ENCODE assay signal across 19 cellular contexts in the genomic region with DNA sequence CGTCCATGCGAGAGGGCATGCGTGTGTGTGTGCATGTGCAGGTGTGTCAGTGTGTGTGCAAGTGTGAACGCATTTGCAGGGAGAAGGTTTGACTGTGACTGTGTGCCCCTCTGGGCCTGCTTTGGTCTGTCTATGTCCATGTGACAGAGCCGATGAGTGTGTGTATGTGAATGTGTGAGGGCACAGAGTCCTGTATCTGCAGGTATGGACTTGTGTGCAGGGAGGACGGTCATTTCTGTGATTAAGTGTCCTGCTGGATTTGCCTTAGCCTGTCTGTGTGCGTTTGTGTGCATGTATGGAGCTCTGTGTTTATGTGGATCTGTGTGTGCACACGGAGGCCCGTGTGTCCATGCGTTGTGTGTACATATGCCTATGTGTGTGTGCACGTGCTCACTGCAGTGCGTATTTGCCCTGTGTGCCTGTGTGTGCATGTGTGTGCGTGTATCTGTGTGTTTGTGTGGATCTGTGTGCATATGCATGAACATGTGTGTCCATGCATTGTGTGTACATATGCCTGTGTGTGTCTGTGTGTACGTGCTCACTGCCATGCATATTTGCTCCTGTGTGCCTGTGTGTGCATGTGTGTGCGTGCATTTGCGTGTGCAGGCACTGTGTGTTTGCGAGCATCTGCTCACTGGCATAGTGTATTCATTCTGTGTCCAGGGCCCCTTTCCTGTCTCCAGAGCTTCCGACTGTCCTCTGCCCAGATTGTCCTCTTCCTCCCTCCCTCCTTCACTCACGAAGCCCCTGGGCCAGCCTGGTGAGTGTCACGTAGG. TPM values are rescaled to one million over a fixed set of nuclear protein-coding genes. Genes with fewer than 3 reads are reported as not detected.
DNase-seq lines count a peak whose midpoint lies in the region; ATAC-seq, FAIRE-seq and TF ChIP-seq lines count a peak whose summit lies in the region.
"Had no signal": no experiment of that assay in that cellular context is flagged by ENCODE, and none has a peak within 500 bp of the region (broad histone marks: within the 10 kb centered on the region; RNA-seq: fewer than 3 reads in every experiment).

No MANE protein-coding gene starts in this region.

- H3K27ac Mint-ChIP-seq in WTC11 (peak overlapping the region; percentile 67), glutamatergic neuron (ENCODE audit: unreplicated experiment) (peak overlapping the region; percentile 29)
- H3K27ac Mint-ChIP-seq in activated T-cell treated with anti-CD3 and anti-CD28 coated beads, Interleukin-2, amount 50 U/mL, for 72 hours: no peak overlapping the region

- BruUV-seq in HepG2 (replicated peaks; lab: Mats Ljungman, UMichigan): no TSS peak

- WGBS in HepG2 (ENCODE audit: low lambda C conversion rate): 57% methylated on average over 14 of the region's 20 CpGs
- 88% methylated on average over 6 of the region's 20 CpGs for WGBS in right lobe of liver (ENCODE audit: insufficient coverage, low coverage, low lambda C conversion rate, missing lambda C conversion rate)

- H3K9me3 ChIP-seq in HepG2 (ENCODE audit: low read length): no peaks in the 10 kb centered on the region
- no peaks in the 10 kb centered on the region for H3K9me3 ChIP-seq in right lobe of liver
- H3K9me3 ChIP-seq: BLaER1 treated with 17β-estradiol and CSF1 and Interleukin-3, amounts not matched to agents 10 nM and 100 nM; HAP-1; MG63 had no signal

- H3K4me1 Mint-ChIP-seq in WTC11 (peaks cover 26% of the 10 kb centered on the region), glutamatergic neuron (ENCODE audit: low read depth, unreplicated experiment) (peaks cover 1% of the 10 kb centered on the region)
- peaks cover 4% of the 10 kb centered on the region for H3K4me1 Mint-ChIP-seq in activated T-cell treated with anti-CD3 and anti-CD28 coated beads, Interleukin-2, amount 50 U/mL, for 72 hours (ENCODE audit: low read depth)

- H3K4me1 ChIP-seq in HepG2 (ENCODE audit: insufficient read depth, low read length) (peaks cover 14% of the 10 kb centered on the region), right lobe of liver (no peaks in the 10 kb centered on the region)
- H3K4me1 ChIP-seq: HAP-1 had no signal

- FAIRE-seq in HepG2 (lab: Jason Lieb, UNC): no peak
- FAIRE-seq: A204.1, GM12892 had no signal

- DNase-seq in HepG2 (ENCODE audit: low spot score) (no peak), right lobe of liver (no peak), WTC11 (ENCODE audit: low spot score) (no peak), glutamatergic neuron (no peak), GM20000 (ENCODE audit: low spot score) (no peak), Right ventricle myocardium superior (no peak)
- DNase-seq in activated T-cell treated with anti-CD3 and anti-CD28 coated beads, Interleukin-2, amount 50 U/mL, for 72 hours: no peak
- DNase-seq: GDM1, MG63, NCI-H1092 treated with DMSO at 0.1 percent for 48 hours, NCI-H2081 treated with DMSO at 0.1 percent for 48 hours, NCI-H510A treated with DMSO at 0.1 percent for 48 hours, NCI-H82, PC-9 had no signal

- H3K27me3 Mint-ChIP-seq in WTC11 (ENCODE audit: low read depth): no peaks in the 10 kb centered on the region; the same call in 1 of the 2 replicates
- peaks cover 8% of the 10 kb centered on the region for H3K27me3 Mint-ChIP-seq in glutamatergic neuron (ENCODE audit: unreplicated experiment)
- H3K27me3 Mint-ChIP-seq in activated T-cell treated with anti-CD3 and anti-CD28 coated beads, Interleukin-2, amount 50 U/mL, for 72 hours (ENCODE audit: low read depth): peaks cover 16% of the 10 kb centered on the region

- TF ChIP-seq EP300 in HepG2 (IDR thresholded peaks at IDR 0.05; ENCODE audit: low read depth in 2 of 2, low read length in 2 of 2): no peak
- no peak for TF ChIP-seq EP300 in HepG2 (CRISPR knock-in tag; IDR thresholded peaks at IDR 0.05; ENCODE audit: borderline replicate concordance)

- TF ChIP-seq POLR2A in HepG2 (IDR thresholded peaks at IDR 0.05; ENCODE audit: insufficient read depth in 1 of 2, low read depth in 2 of 2, low read length in 2 of 2): no peak
- no peak for TF ChIP-seq POLR2A in right lobe of liver (IDR thresholded peaks at IDR 0.05)

- no peak for TF ChIP-seq RAD21 in HepG2 (CRISPR knock-in tag; IDR thresholded peaks at IDR 0.05)

- no peak overlapping the region for H3K9ac ChIP-seq in HepG2 (ENCODE audit: insufficient read depth, low read depth, low read length)
- H3K9ac ChIP-seq: BLaER1 treated with 17β-estradiol and CSF1 and Interleukin-3, amounts not matched to agents 10 nM and 100 nM had no signal

- ATAC-seq in HepG2 (no peak), right lobe of liver (no peak), WTC11 (no peak), GM19455 (IDR thresholded peaks at IDR 0.05; ENCODE audit: unreplicated experiment) (no peak), Right ventricle myocardium superior (ENCODE audit: poor library complexity) (no peak)
- ATAC-seq in activated T-cell treated with anti-CD3 and anti-CD28 coated beads, Interleukin-2, amount 50 U/mL, for 72 hours (replicated peaks in 1 of 2): no peak

- intact Hi-C loops in HepG2 (cut with micrococcal nuclease; ENCODE audit: unreplicated experiment): no loop called here
- intact Hi-C loops in right lobe of liver (cut with DNase I): no loop called here
- intact Hi-C loops in Right ventricle myocardium superior (cut with DNase I): no loop called here

- CTCF ChIA-PET in HepG2 (lab: Yijun Ruan, JAX; ENCODE audit: low intra/inter-chr PET ratio, low total read pairs) (no interaction called here), WTC11 (lab: Charles Lee) (interaction anchor here (1.9 to 3.2 kb wide), 2 partner anchors 34 to 57 kb away, joined by 5 to 17 read pairs; no protein-coding TSS in a partner anchor)

- H3K36me3 Mint-ChIP-seq in WTC11 (no peaks in the 10 kb centered on the region), glutamatergic neuron (ENCODE audit: unreplicated experiment) (no peaks in the 10 kb centered on the region)
- no peaks in the 10 kb centered on the region for H3K36me3 Mint-ChIP-seq in activated T-cell treated with anti-CD3 and anti-CD28 coated beads, Interleukin-2, amount 50 U/mL, for 72 hours (ENCODE audit: insufficient read depth in 2 of 2)

- no peak overlapping the region for H3K4me2 ChIP-seq in HepG2 (ENCODE audit: low read depth, low read length)
- H3K4me2 ChIP-seq: BLaER1 treated with 17β-estradiol and CSF1 and Interleukin-3, amounts not matched to agents 10 nM and 100 nM; PC-9 had no signal

- no peaks in the 10 kb centered on the region for H4K20me1 ChIP-seq in HepG2 (ENCODE audit: insufficient read depth, low read length)

- H3K27me3 ChIP-seq in HepG2 (ENCODE audit: control insufficient read depth in 1 of 2, insufficient read depth in 2 of 2, low read length in 2 of 2): peaks cover 3 to 24% of the 10 kb centered on the region in 2 experiments
- H3K27me3 ChIP-seq in right lobe of liver: no peaks in the 10 kb centered on the region
- H3K27me3 ChIP-seq: MG63 had no signal

- H3K27ac ChIP-seq in HepG2 (ENCODE audit: extremely low read length, insufficient read depth, low read length): no peak overlapping the region
- H3K27ac ChIP-seq in right lobe of liver: no peak overlapping the region
- H3K27ac ChIP-seq: BLaER1 treated with 17β-estradiol and CSF1 and Interleukin-3, amounts not matched to agents 10 nM and 100 nM; PC-9 had no signal

- H3K79me2 ChIP-seq in HepG2 (ENCODE audit: insufficient read depth, low read length): no peaks in the 10 kb centered on the region

- no peak overlapping the region for H3K4me3 Mint-ChIP-seq in WTC11
- H3K4me3 Mint-ChIP-seq in glutamatergic neuron (ENCODE audit: unreplicated experiment): no peak overlapping the region
- H3K4me3 Mint-ChIP-seq in activated T-cell treated with anti-CD3 and anti-CD28 coated beads, Interleukin-2, amount 50 U/mL, for 72 hours: no peak overlapping the region

- H3K36me3 ChIP-seq in HepG2 (replicated peaks in 1 of 2; ENCODE audit: control insufficient read depth in 1 of 2, insufficient read depth in 2 of 2, low read length in 2 of 2): no peaks in the 10 kb centered on the region
- H3K36me3 ChIP-seq in right lobe of liver: no peaks in the 10 kb centered on the region
- H3K36me3 ChIP-seq: BLaER1 treated with 17β-estradiol and CSF1 and Interleukin-3, amounts not matched to agents 10 nM and 100 nM; HAP-1; MG63 had no signal

- no peaks in the 10 kb centered on the region for H3K9me3 Mint-ChIP-seq in WTC11
- H3K9me3 Mint-ChIP-seq in glutamatergic neuron (ENCODE audit: unreplicated experiment): peaks cover 9% of the 10 kb centered on the region
- H3K9me3 Mint-ChIP-seq in activated T-cell treated with anti-CD3 and anti-CD28 coated beads, Interleukin-2, amount 50 U/mL, for 72 hours: no peaks in the 10 kb centered on the region

- POLR2A ChIA-PET in HepG2 (lab: Yijun Ruan, JAX) (no interaction called here), WTC11 (lab: Charles Lee) (no interaction called here)

- no peak overlapping the region for H2AFZ ChIP-seq in HepG2 (ENCODE audit: low read length)
- H2AFZ ChIP-seq: PC-9 had no signal

- H3K4me3 ChIP-seq in HepG2 (replicated peaks in 1 of 3; ENCODE audit: insufficient read depth in 1 of 3, low read depth in 2 of 3, low read length in 3 of 3) (no peak overlapping the region), right lobe of liver (no peak overlapping the region)
- H3K4me3 ChIP-seq: BLaER1 treated with 17β-estradiol and CSF1 and Interleukin-3, amounts not matched to agents 10 nM and 100 nM; HAP-1; MG63; PC-9 had no signal

- in situ Hi-C loops in HepG2 (cut with HindIII; ENCODE audit: extremely low pct_ligation_motif_present, low pct_unique_long_range_greater_than_20kb): no loop called here

- TF ChIP-seq CTCF in HepG2 (CRISPR knock-in tag; IDR thresholded peaks at IDR 0.05): no peak
- TF ChIP-seq CTCF in right lobe of liver (IDR thresholded peaks at IDR 0.05): no peak
- TF ChIP-seq CTCF in WTC11 (IDR thresholded peaks at IDR 0.05): no peak
- no peak for TF ChIP-seq CTCF in glutamatergic neuron (IDR thresholded peaks at IDR 0.05; ENCODE audit: partially characterized antibody, unreplicated experiment)
- no peak for TF ChIP-seq CTCF in GM20000 (IDR thresholded peaks at IDR 0.05; ENCODE audit: extremely low read depth, missing control alignments)

RNA-seq across cellular contexts. Expression of gene EMID1, which starts 5.6 kb away (rescaled TPM):
- total RNA-seq in HepG2 (2016; rRNA removed; fragmentation: Illumina TruSeq; extraction: Trizol): 0.21 and 0.82 TPM in 2 replicates
- 2.7 and 2.8 TPM in 2 replicates for total RNA-seq in HepG2 (2016; cell fraction: cytosol; rRNA removed; fragmentation: Illumina TruSeq; extraction: Trizol; ENCODE audit: low read depth)
- total RNA-seq in HepG2 (2016; cell fraction: insoluble cytoplasmic fraction; rRNA removed; fragmentation: Illumina TruSeq; extraction: Trizol): 0.09 and 0.26 TPM in 2 replicates
- 1.7 and 2.1 TPM in 2 replicates for total RNA-seq in HepG2 (2016; cell fraction: membrane; rRNA removed; fragmentation: Illumina TruSeq; extraction: Trizol)
- 0.25 and 0.50 TPM in 2 replicates for total RNA-seq in HepG2 (2016; cell fraction: nucleus; rRNA removed; fragmentation: Illumina TruSeq; extraction: Trizol)
- 0.45 and 0.81 TPM in 2 replicates for polyA plus RNA-seq in HepG2 (2011; rRNA removed)
- 0.37 and 1.1 TPM in 2 replicates for polyA plus RNA-seq in HepG2 (2011; cell fraction: cytosol; rRNA removed)
- 2.1 and 2.4 TPM in 2 replicates for polyA plus RNA-seq in HepG2 (2011; cell fraction: nucleus; rRNA removed)
- polyA plus RNA-seq in HepG2 (2012): 0.46 and 0.72 TPM in 2 replicates
- 2.6 and 3.8 TPM in 2 replicates for polyA plus RNA-seq in HepG2 (2016; cell fraction: cytosol; fragmentation: Illumina TruSeq; extraction: Trizol; ENCODE audit: low read depth)
- 0.25 and 0.50 TPM in 2 replicates for polyA plus RNA-seq in HepG2 (2016; cell fraction: insoluble cytoplasmic fraction; fragmentation: Illumina TruSeq; extraction: Trizol; ENCODE audit: low read depth)
- polyA plus RNA-seq in HepG2 (2016; cell fraction: membrane; fragmentation: Illumina TruSeq; extraction: Trizol; ENCODE audit: low read depth): 1.4 and 2.2 TPM in 2 replicates
- polyA plus RNA-seq in HepG2 (2016; cell fraction: nucleus; fragmentation: Illumina TruSeq; extraction: Trizol; ENCODE audit: insufficient read depth, low read depth): 1.0 TPM in 2 replicates
- 0.09 and 2.4 TPM in 2 replicates for polyA minus RNA-seq in HepG2 (2011; rRNA and poly(A)+ RNA removed; ENCODE audit: low replicate concordance)
- not detected in 2 replicates for polyA minus RNA-seq in HepG2 (2011; cell fraction: cytosol; rRNA and poly(A)+ RNA removed)
- polyA minus RNA-seq in HepG2 (2011; cell fraction: nucleus; rRNA and poly(A)+ RNA removed): 0.99 and 1.3 TPM in 2 replicates
- total RNA-seq in right lobe of liver: 1 to 10 TPM; 1.1 to 2.7 (median 1.5) TPM
- 6.0 to 8.6 TPM (median 6.1 TPM) in 3 replicates for total RNA-seq in WTC11 (2021)
- 0.76 TPM for total RNA-seq in glutamatergic neuron (ENCODE audit: unreplicated experiment)
- total RNA-seq in activated T-cell treated with anti-CD3 and anti-CD28 coated beads, Interleukin-2, amount 50 U/mL, for 72 hours: under 1 TPM in 1 of 2 donors, not detected in 1; 0.14 TPM
- 0.32 TPM for total RNA-seq in Right ventricle myocardium superior

RNA-seq across cellular contexts. Expression of gene RHBDD3, which starts 56.5 kb away (rescaled TPM):
- total RNA-seq in HepG2 (2016; rRNA removed; fragmentation: Illumina TruSeq; extraction: Trizol) (12.6 and 26.7 TPM in 2 replicates), right lobe of liver (10 to 100 TPM in 5 of 6 experiments, 1 to 10 TPM in 1; 9.7 to 35.3 (median 14.7) TPM), WTC11 (2021) (69.6 to 78.2 TPM (median 77.9 TPM) in 3 replicates), glutamatergic neuron (ENCODE audit: unreplicated experiment) (50.4 TPM), Right ventricle myocardium superior (11.7 TPM)
- total RNA-seq in HepG2 (2016; cell fraction: cytosol; rRNA removed; fragmentation: Illumina TruSeq; extraction: Trizol; ENCODE audit: low read depth): 8.3 and 9.2 TPM in 2 replicates
- 12.3 and 26.7 TPM in 2 replicates for total RNA-seq in HepG2 (2016; cell fraction: insoluble cytoplasmic fraction; rRNA removed; fragmentation: Illumina TruSeq; extraction: Trizol)
- 16.9 and 21.6 TPM in 2 replicates for total RNA-seq in HepG2 (2016; cell fraction: membrane; rRNA removed; fragmentation: Illumina TruSeq; extraction: Trizol)
- total RNA-seq in HepG2 (2016; cell fraction: nucleus; rRNA removed; fragmentation: Illumina TruSeq; extraction: Trizol): 24.7 and 26.9 TPM in 2 replicates
- 12.1 and 21.0 TPM in 2 replicates for polyA plus RNA-seq in HepG2 (2011; rRNA removed)
- polyA plus RNA-seq in HepG2 (2011; cell fraction: cytosol; rRNA removed): 10.6 and 17.9 TPM in 2 replicates
- polyA plus RNA-seq in HepG2 (2011; cell fraction: nucleus; rRNA removed): 38.6 and 38.8 TPM in 2 replicates
- polyA plus RNA-seq in HepG2 (2012): 8.5 and 12.8 TPM in 2 replicates
- polyA plus RNA-seq in HepG2 (2016; cell fraction: cytosol; fragmentation: Illumina TruSeq; extraction: Trizol; ENCODE audit: low read depth): 6.5 and 10.4 TPM in 2 replicates
- 10.8 and 11.3 TPM in 2 replicates for polyA plus RNA-seq in HepG2 (2016; cell fraction: insoluble cytoplasmic fraction; fragmentation: Illumina TruSeq; extraction: Trizol; ENCODE audit: low read depth)
- 11.9 and 12.6 TPM in 2 replicates for polyA plus RNA-seq in HepG2 (2016; cell fraction: membrane; fragmentation: Illumina TruSeq; extraction: Trizol; ENCODE audit: low read depth)
- 59.8 and 60.3 TPM in 2 replicates for polyA plus RNA-seq in HepG2 (2016; cell fraction: nucleus; fragmentation: Illumina TruSeq; extraction: Trizol; ENCODE audit: insufficient read depth, low read depth)
- polyA minus RNA-seq in HepG2 (2011; rRNA and poly(A)+ RNA removed; ENCODE audit: low replicate concordance): 9.9 and 18.2 TPM in 2 replicates
- 5.7 and 7.1 TPM in 2 replicates for polyA minus RNA-seq in HepG2 (2011; cell fraction: cytosol; rRNA and poly(A)+ RNA removed)
- 7.7 and 9.3 TPM in 2 replicates for polyA minus RNA-seq in HepG2 (2011; cell fraction: nucleus; rRNA and poly(A)+ RNA removed)
- total RNA-seq in activated T-cell treated with anti-CD3 and anti-CD28 coated beads, Interleukin-2, amount 50 U/mL, for 72 hours: 10 to 100 TPM; 22.4 to 29.4 TPM

RNA-seq across cellular contexts. Expression of gene EWSR1, which starts 56.8 kb away (rescaled TPM):
- 167 and 211 TPM in 2 replicates for total RNA-seq in HepG2 (2016; rRNA removed; fragmentation: Illumina TruSeq; extraction: Trizol)
- 28.9 and 32.2 TPM in 2 replicates for total RNA-seq in HepG2 (2016; cell fraction: cytosol; rRNA removed; fragmentation: Illumina TruSeq; extraction: Trizol; ENCODE audit: low read depth)
- total RNA-seq in HepG2 (2016; cell fraction: insoluble cytoplasmic fraction; rRNA removed; fragmentation: Illumina TruSeq; extraction: Trizol): 146 and 211 TPM in 2 replicates
- 47.2 and 49.1 TPM in 2 replicates for total RNA-seq in HepG2 (2016; cell fraction: membrane; rRNA removed; fragmentation: Illumina TruSeq; extraction: Trizol)
- 216 and 251 TPM in 2 replicates for total RNA-seq in HepG2 (2016; cell fraction: nucleus; rRNA removed; fragmentation: Illumina TruSeq; extraction: Trizol)
- polyA plus RNA-seq in HepG2 (2011; rRNA removed): 326 and 401 TPM in 2 replicates
- polyA plus RNA-seq in HepG2 (2011; cell fraction: cytosol; rRNA removed): 202 and 208 TPM in 2 replicates
- polyA plus RNA-seq in HepG2 (2011; cell fraction: nucleus; rRNA removed): 687 and 755 TPM in 2 replicates
- polyA plus RNA-seq in HepG2 (2012): 138 and 189 TPM in 2 replicates
- 22.8 and 25.5 TPM in 2 replicates for polyA plus RNA-seq in HepG2 (2016; cell fraction: cytosol; fragmentation: Illumina TruSeq; extraction: Trizol; ENCODE audit: low read depth)
- 183 and 203 TPM in 2 replicates for polyA plus RNA-seq in HepG2 (2016; cell fraction: insoluble cytoplasmic fraction; fragmentation: Illumina TruSeq; extraction: Trizol; ENCODE audit: low read depth)
- polyA plus RNA-seq in HepG2 (2016; cell fraction: membrane; fragmentation: Illumina TruSeq; extraction: Trizol; ENCODE audit: low read depth): 29.2 and 38.3 TPM in 2 replicates
- polyA plus RNA-seq in HepG2 (2016; cell fraction: nucleus; fragmentation: Illumina TruSeq; extraction: Trizol; ENCODE audit: insufficient read depth, low read depth): 477 and 502 TPM in 2 replicates
- polyA minus RNA-seq in HepG2 (2011; rRNA and poly(A)+ RNA removed; ENCODE audit: low replicate concordance): 381 and 574 TPM in 2 replicates
- polyA minus RNA-seq in HepG2 (2011; cell fraction: cytosol; rRNA and poly(A)+ RNA removed): 103 and 111 TPM in 2 replicates
- 302 and 303 TPM in 2 replicates for polyA minus RNA-seq in HepG2 (2011; cell fraction: nucleus; rRNA and poly(A)+ RNA removed)
- total RNA-seq in right lobe of liver: 100 to 1,000 TPM in 3 of 6 experiments, 10 to 100 TPM in 3; 75.0 to 112 (median 98.2) TPM
- total RNA-seq in WTC11 (2021): 377 to 400 TPM (median 384 TPM) in 3 replicates
- 355 TPM for total RNA-seq in glutamatergic neuron (ENCODE audit: unreplicated experiment)
- 100 to 1,000 TPM; 279 to 285 TPM for total RNA-seq in activated T-cell treated with anti-CD3 and anti-CD28 coated beads, Interleukin-2, amount 50 U/mL, for 72 hours
- 108 TPM for total RNA-seq in Right ventricle myocardium superior
